9 cellular contexts compared by ENCODE assay signal in genomic region chr12:116534341-116535121, GRCh38. TPM values are rescaled to one million over a fixed set of nuclear protein-coding genes. Genes with fewer than 3 reads are reported as not detected.
A peak's percentile ranks its signal among the peaks of the same experiment; 100 is the strongest.
DNase-seq lines count a peak whose midpoint lies in the region; ATAC-seq, FAIRE-seq and TF ChIP-seq lines count a peak whose summit lies in the region.
"Had no signal": no experiment of that assay in that cellular context is flagged by ENCODE, and none has a peak within 500 bp of the region (broad histone marks: within the 10 kb centered on the region; RNA-seq: fewer than 3 reads in every experiment).

No MANE protein-coding gene starts in this region.

- intact Hi-C loops in endothelial cell of umbilical vein (cut with micrococcal nuclease), result loop anchor here (5.0 kb wide), 1 partner anchor 257 kb away; the partner anchor contains the start of gene MED13L

- H3K9ac ChIP-seq in endothelial cell of umbilical vein (replicated peaks; ENCODE audit: extremely low read depth, insufficient read depth, low read length), result no peak overlapping the region

- no peaks in the 10 kb centered on the region for H3K9me1 ChIP-seq in endothelial cell of umbilical vein (replicated peaks; ENCODE audit: control insufficient read depth, extremely low read depth, insufficient read depth, low read length)

- POLR2A ChIA-PET in endothelial cell of umbilical vein (lab: Charles Lee), result no interaction called here

- no peaks in the 10 kb centered on the region for H3K9me3 ChIP-seq in RWPE2 (ENCODE audit: severe bottlenecking)
- no peaks in the 10 kb centered on the region for H3K9me3 ChIP-seq in endothelial cell of umbilical vein (replicated peaks; ENCODE audit: control insufficient read depth, insufficient read depth, low read length)
- H3K9me3 ChIP-seq in neuron (ENCODE audit: low read length), result no peaks in the 10 kb centered on the region

- dilution Hi-C loops in endothelial cell of umbilical vein (cut with MboI; ENCODE audit: extremely low pct_ligation_motif_present, low sequenced_read_pairs), result no loop called here

- no peak overlapping the region for H3K4me2 ChIP-seq in endothelial cell of umbilical vein (ENCODE audit: insufficient read depth, low read length)

- no peaks in the 10 kb centered on the region for H3K36me3 ChIP-seq in RWPE2 (ENCODE audit: low read depth)
- no peaks in the 10 kb centered on the region for H3K36me3 ChIP-seq in endothelial cell of umbilical vein (ENCODE audit: control insufficient read depth in 2 of 2, extremely low read depth in 1 of 2, insufficient read depth in 2 of 2, low read length in 2 of 2)
- H3K36me3 ChIP-seq in neuron (ENCODE audit: insufficient read depth, low read length), result no peaks in the 10 kb centered on the region

- H4K20me1 ChIP-seq in endothelial cell of umbilical vein (replicated peaks; ENCODE audit: control insufficient read depth, extremely low read depth, insufficient read depth, low read length), result no peaks in the 10 kb centered on the region

- peak overlapping the region; percentile 25 for H3K4me3 ChIP-seq in RWPE2 (ENCODE audit: severe bottlenecking)
- peak overlapping the region; percentile 51 to 59 (median 55) for H3K4me3 ChIP-seq in endothelial cell of umbilical vein (replicated peaks in 1 of 3; ENCODE audit: insufficient read depth in 1 of 3, low read depth in 1 of 3, low read length in 3 of 3)
- H3K4me3 ChIP-seq in neuron (ENCODE audit: low read length), result peak overlapping the region; percentile 50

- no peak for TF ChIP-seq POLR2A in endothelial cell of umbilical vein (IDR thresholded peaks at IDR 0.05; ENCODE audit: low read depth, low read length)

- H2AFZ ChIP-seq in endothelial cell of umbilical vein (ENCODE audit: low read depth, low read length) (peak overlapping the region; percentile 57), neuron (ENCODE audit: low read depth, low read length) (peak overlapping the region; percentile 19)

- BruUV-seq in endothelial cell of umbilical vein (replicated peaks; lab: Mats Ljungman, UMichigan), result no TSS peak

- no peaks in the 10 kb centered on the region for H3K79me2 ChIP-seq in endothelial cell of umbilical vein (ENCODE audit: control insufficient read depth, insufficient read depth, low read length)

- H3K4me1 ChIP-seq in RWPE2 (ENCODE audit: insufficient read depth, poor library complexity, severe bottlenecking) (peaks cover 5% of the 10 kb centered on the region), endothelial cell of umbilical vein (ENCODE audit: control insufficient read depth, extremely low read depth, insufficient read depth, low read length) (peaks cover 10% of the 10 kb centered on the region), neuron (ENCODE audit: insufficient read depth, low read length) (peaks cover 20% of the 10 kb centered on the region)

- ATAC-seq in RWPE2 (ENCODE audit: low read depth), result no peak
- ATAC-seq in HG02884 (IDR thresholded peaks at IDR 0.05; ENCODE audit: unreplicated experiment), result no peak
- ATAC-seq in GM19395 (IDR thresholded peaks at IDR 0.05; ENCODE audit: unreplicated experiment), result no peak

- FAIRE-seq in endothelial cell of umbilical vein (lab: Jason Lieb, UNC), result peak; percentile 52
- FAIRE-seq: G401.6 had no signal

- TF ChIP-seq CTCF in RWPE2 (IDR thresholded peaks at IDR 0.05; ENCODE audit: poor library complexity, severe bottlenecking), result no peak
- no peak for TF ChIP-seq CTCF in endothelial cell of umbilical vein (IDR thresholded peaks at IDR 0.05; ENCODE audit: extremely low read depth in 1 of 2, insufficient read depth in 1 of 2, low read depth in 1 of 2, low read length in 2 of 2)

- H3K27ac ChIP-seq in RWPE2 (ENCODE audit: poor library complexity, severe bottlenecking) (no peak overlapping the region), endothelial cell of umbilical vein (ENCODE audit: insufficient read depth, low read depth, low read length) (no peak overlapping the region)

- H3K27me3 ChIP-seq in RWPE2 (ENCODE audit: insufficient read depth, poor library complexity, severe bottlenecking) (no peaks in the 10 kb centered on the region), endothelial cell of umbilical vein (ENCODE audit: control insufficient read depth in 2 of 2, insufficient read depth in 2 of 2, low read length in 2 of 2) (no peaks in the 10 kb centered on the region), neuron (ENCODE audit: insufficient read depth, low read length) (peaks cover 6% of the 10 kb centered on the region)

- CTCF ChIA-PET in endothelial cell of umbilical vein (lab: Charles Lee), result interaction anchor here (0.7 to 1.4 kb wide), 3 partner anchors 257 to 298 kb away, joined by 3 read pairs; partner anchors contain the start of gene MED13L

- DNase-seq in NCI-H345 (lab: John Stamatoyannopoulos, UW) (peak; percentile 23), NCI-H345 treated with DMSO at 0.1 percent for 48 hours (lab: John Stamatoyannopoulos, UW; ENCODE audit: unreplicated experiment) (no peak), RWPE2 (ENCODE audit: low spot score) (no peak), endothelial cell of umbilical vein (ENCODE audit: low read depth, low spot score) (peak; percentile 42), NCI-H774 (lab: John Stamatoyannopoulos, UW) (no peak)

TF ChIP-seq in endothelial cell of umbilical vein, 7 proteins besides CTCF, POLR2A, EP300 and RAD21:
- TF ChIP-seq MYC (IDR thresholded peaks at IDR 0.05; ENCODE audit: low read depth, low read length), result no peak
- no peak for TF ChIP-seq POLR2AphosphoS5 (IDR thresholded peaks at IDR 0.05; ENCODE audit: insufficient read depth, low read depth, low read length)
- TF ChIP-seq MAX (IDR thresholded peaks at IDR 0.05; ENCODE audit: insufficient read depth, insufficient read length), result no peak
- no peak for TF ChIP-seq JUN (IDR thresholded peaks at IDR 0.05; ENCODE audit: borderline replicate concordance, insufficient read depth, insufficient read length, low read depth)
- no peak for TF ChIP-seq GATA2 (IDR thresholded peaks at IDR 0.05; ENCODE audit: insufficient read depth, insufficient read length, low read depth, low read length)
- TF ChIP-seq EZH2 (IDR thresholded peaks at IDR 0.05; ENCODE audit: borderline replicate concordance, low read depth, low read length, severe bottlenecking), result no peak
- TF ChIP-seq FOS (IDR thresholded peaks at IDR 0.05; ENCODE audit: borderline replicate concordance, insufficient read depth, low read length), result no peak

RNA-seq across cellular contexts. Expression of gene MAP1LC3B2, which starts 24.6 kb away (rescaled TPM):
- total RNA-seq in endothelial cell of umbilical vein, result 4.1 TPM in 1 of 2 replicates, not detected in the other
- polyA plus RNA-seq in endothelial cell of umbilical vein, result 0.32 and 0.49 TPM in 2 replicates
- polyA plus RNA-seq in endothelial cell of umbilical vein (2011; cell fraction: cytosol; rRNA removed), result 0.82 and 1.1 TPM in 2 replicates
- 0.50 and 1.1 TPM in 2 replicates for polyA plus RNA-seq in endothelial cell of umbilical vein (2011; cell fraction: nucleus; rRNA removed)
- 11.5 and 15.5 TPM in 2 replicates for polyA plus RNA-seq in endothelial cell of umbilical vein (2012)
- 1.2 TPM in 1 of 2 replicates, not detected in the other for polyA minus RNA-seq in endothelial cell of umbilical vein
- not detected for polyA minus RNA-seq in endothelial cell of umbilical vein (2011; cell fraction: cytosol; rRNA and poly(A)+ RNA removed)
- not detected in 2 replicates for polyA minus RNA-seq in endothelial cell of umbilical vein (2011; cell fraction: nucleus; rRNA and poly(A)+ RNA removed)

Comparison
In these comparisons a context has a peak if more than half of its experiments do, and no peak if none do; other contexts are left out.
1. DNase-seq: peak in NCI-H345 (single experiment) and endothelial cell of umbilical vein (single experiment); none in NCI-H345 treated with DMSO at 0.1 percent for 48 hours (single experiment), RWPE2 (single experiment) and NCI-H774 (single experiment).
2. Peak in every context shown above with its lines, with median percentiles within 50 percentile points of each other: H3K4me3 ChIP-seq.